In the genomic region with DNA sequence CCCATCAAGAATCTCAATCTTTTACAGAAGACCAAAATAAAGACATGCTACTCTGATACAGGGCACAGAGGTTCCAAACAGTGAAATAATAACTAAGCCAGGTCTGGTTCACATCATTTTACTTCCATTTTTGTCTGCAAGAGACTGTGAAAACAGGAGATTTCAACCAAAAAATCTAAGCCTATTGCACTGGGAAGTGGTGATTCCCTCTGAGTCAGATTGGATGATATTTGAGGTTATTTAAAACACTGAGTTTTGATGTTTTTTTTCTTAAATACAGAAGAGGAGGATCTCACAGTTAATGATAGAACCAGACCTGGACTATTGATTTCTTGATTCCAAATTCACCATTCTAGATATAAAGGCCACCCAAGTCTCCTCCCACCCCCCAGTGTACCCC, we compare ENCODE assay signal across 18 cellular contexts.
"Had no signal": no experiment of that assay in that cellular context is flagged by ENCODE, and none has a peak within 500 bp of the region (broad histone marks: within the 10 kb centered on the region; RNA-seq: fewer than 3 reads in every experiment).

No MANE protein-coding gene starts in this region.

- DNase-seq: Kasumi-1, MM.1S, NCI-H1092 treated with DMSO at 0.1 percent for 48 hours, NCI-H1436, NCI-H187, NCI-H2029, NCI-H2081 treated with DMSO at 0.1 percent for 48 hours, NCI-H2227 treated with DMSO at 0.1 percent for 48 hours, NCI-H524, NCI-H69, NCI-H774, SHP77 treated with DMSO at 0.1 percent for 48 hours, SJCRH30 had no signal

- H3K27ac ChIP-seq: HL-60, KMS-11, RWPE1, SJCRH30 had no signal

- H3K4me2 ChIP-seq: KMS-11 had no signal

- FAIRE-seq: HTR-8/SVneo, K562 had no signal

- H3K4me1 ChIP-seq: SJCRH30 had no signal

- H3K9ac ChIP-seq: KMS-11 had no signal

- H3K27me3 ChIP-seq: SJCRH30 had no signal

- H3K4me3 ChIP-seq: K562, SJCRH30 had no signal

- H3K9me3 ChIP-seq: SJCRH30 had no signal

- H3K36me3 ChIP-seq: SJCRH30 had no signal
